ENCODE assay signal across 8 cellular contexts in the genomic region with DNA sequence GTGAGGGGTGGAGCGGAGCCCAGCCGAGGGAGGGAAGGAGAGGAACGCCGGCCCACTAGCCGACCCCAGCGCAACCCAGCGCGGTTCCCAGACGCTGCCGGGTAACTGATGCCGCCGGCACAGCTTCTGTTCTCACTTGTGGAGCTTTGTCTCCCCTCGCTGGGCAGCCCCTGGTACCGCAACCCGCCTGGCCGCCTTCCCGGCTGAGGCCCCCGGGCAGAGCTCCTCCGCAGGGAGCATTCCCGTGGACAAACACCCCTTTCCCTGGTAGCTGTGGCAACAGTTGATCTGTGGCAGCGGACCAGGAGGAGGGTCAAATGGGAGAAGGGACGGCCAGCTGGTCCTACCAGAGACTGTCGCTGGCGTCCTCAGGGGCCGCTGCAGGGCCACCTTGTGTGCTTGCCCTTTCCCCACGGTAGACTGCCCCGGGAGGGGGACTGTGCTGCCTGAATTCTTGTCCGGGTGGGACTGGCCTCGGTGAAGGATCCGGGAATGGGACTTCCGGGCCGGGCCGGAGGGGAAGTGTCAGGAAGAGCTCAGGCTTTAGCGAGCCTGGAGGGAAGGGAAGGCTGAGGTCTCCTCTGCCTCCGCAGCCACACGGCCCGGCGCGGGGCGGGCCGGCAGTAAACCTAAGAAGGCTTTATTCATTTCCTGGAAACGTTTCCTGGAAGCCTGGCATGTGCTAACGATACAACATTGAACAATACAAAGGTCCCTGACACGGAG.
DNase-seq lines count a peak whose midpoint lies in the region; ATAC-seq and TF ChIP-seq lines count a peak whose summit lies in the region.

No MANE protein-coding gene starts in this region.

- H4K20me1 ChIP-seq in KMS-11 (ENCODE audit: insufficient read depth), result no peaks in the 10 kb centered on the region

- peaks cover 33% of the 10 kb centered on the region for H3K27me3 Mint-ChIP-seq in activated naive CD8-positive, alpha-beta T cell treated with anti-CD3 and anti-CD28 coated beads, Interleukin-2, amount 50 U/mL, for 24 hours

- no peaks in the 10 kb centered on the region for H3K36me3 ChIP-seq in KMS-11 (ENCODE audit: insufficient read depth)
- H3K36me3 ChIP-seq in right atrium auricular region, result no peaks in the 10 kb centered on the region

- no peaks in the 10 kb centered on the region for H3K79me2 ChIP-seq in KMS-11 (ENCODE audit: insufficient read depth, low read depth)

- H3K4me3 Mint-ChIP-seq in activated naive CD8-positive, alpha-beta T cell treated with anti-CD3 and anti-CD28 coated beads, Interleukin-2, amount 50 U/mL, for 24 hours, result no peak overlapping the region

- DNase-seq in DMS53 treated with DMSO at 0.1 percent for 48 hours (lab: John Stamatoyannopoulos, UW; ENCODE audit: unreplicated experiment) (peak; percentile 65), right atrium auricular region (ENCODE audit: low spot score) (peak; percentile 82), posterior cingulate gyrus (peak; percentile 70 to 96 (median 74)), NCI-H226 (no peak)
- peak; percentile 13 for DNase-seq in activated naive CD8-positive, alpha-beta T cell treated with anti-CD3 and anti-CD28 coated beads, Interleukin-2, amount 50 U/mL, for 24 hours

- H3K4me1 ChIP-seq in KMS-11 (ENCODE audit: low read depth, poor library complexity, severe bottlenecking) (no peaks in the 10 kb centered on the region), right atrium auricular region (peaks cover 0 to 4% of the 10 kb centered on the region in 2 donors)

- H3K27ac ChIP-seq in KMS-11 (no peak overlapping the region), right atrium auricular region (peak overlapping the region; percentile 59 to 72)

- no peak overlapping the region for H3K9ac ChIP-seq in KMS-11

- intact Hi-C loops in posterior cingulate gyrus (cut with DNase I), result loop anchor here (5.0 to 10.0 kb wide), 2 partner anchors 122 to 1370 kb away; no protein-coding TSS in a partner anchor

- H3K4me2 ChIP-seq in KMS-11, result no peak overlapping the region

- no peaks in the 10 kb centered on the region for H3K27me3 ChIP-seq in KMS-11 (ENCODE audit: insufficient read depth, low read depth)
- no peaks in the 10 kb centered on the region for H3K27me3 ChIP-seq in right atrium auricular region

- H3K9me3 ChIP-seq in right atrium auricular region, result no peaks in the 10 kb centered on the region

- TF ChIP-seq CTCF in KMS-11 (conservative IDR thresholded peaks at IDR 0.05; ENCODE audit: low read depth, low read length) (peak; percentile 25; the same call in 1 of the 2 replicates), right atrium auricular region (IDR thresholded peaks at IDR 0.05) (peak; percentile 57 to 85)

- no peaks in the 10 kb centered on the region for H3K36me3 Mint-ChIP-seq in activated naive CD8-positive, alpha-beta T cell treated with anti-CD3 and anti-CD28 coated beads, Interleukin-2, amount 50 U/mL, for 24 hours (ENCODE audit: low read depth)

- peak; percentile 15 for ATAC-seq in activated naive CD8-positive, alpha-beta T cell treated with anti-CD3 and anti-CD28 coated beads, Interleukin-2, amount 50 U/mL, for 24 hours
- ATAC-seq in GM21528 (IDR thresholded peaks at IDR 0.05; ENCODE audit: low FRiP score, unreplicated experiment) (no peak), HG02885 (IDR thresholded peaks at IDR 0.05; ENCODE audit: poor library complexity, unreplicated experiment) (no peak)

- no peaks in the 10 kb centered on the region for H3K4me1 Mint-ChIP-seq in activated naive CD8-positive, alpha-beta T cell treated with anti-CD3 and anti-CD28 coated beads, Interleukin-2, amount 50 U/mL, for 24 hours

- H3K9me3 Mint-ChIP-seq in activated naive CD8-positive, alpha-beta T cell treated with anti-CD3 and anti-CD28 coated beads, Interleukin-2, amount 50 U/mL, for 24 hours, result no peaks in the 10 kb centered on the region

- H3K27ac Mint-ChIP-seq in activated naive CD8-positive, alpha-beta T cell treated with anti-CD3 and anti-CD28 coated beads, Interleukin-2, amount 50 U/mL, for 24 hours, result no peak overlapping the region

- H3K4me3 ChIP-seq in KMS-11 (IDR thresholded peaks at IDR 0.05; ENCODE audit: insufficient read depth, low read depth, low read length) (no peak overlapping the region), right atrium auricular region (peak overlapping the region; percentile 42 to 59)

- H2AFZ ChIP-seq in KMS-11 (ENCODE audit: low read depth), result peak overlapping the region; percentile 30; the same call in 1 of the 2 replicates
